In genomic region chr20:23147964-23148720, GRCh38 we compare ENCODE assay signal across 9 cellular contexts.
A peak's percentile ranks its signal among the peaks of the same experiment; 100 is the strongest.
DNase-seq lines count a peak whose midpoint lies in the region; ATAC-seq and TF ChIP-seq lines count a peak whose summit lies in the region.
"Had no signal": no experiment of that assay in that cellular context is flagged by ENCODE, and none has a peak within 500 bp of the region (broad histone marks: within the 10 kb centered on the region; RNA-seq: fewer than 3 reads in every experiment).

No MANE protein-coding gene starts in this region.

- H3K79me2 ChIP-seq in mesendoderm (ENCODE audit: control insufficient read depth, insufficient read depth, low read length), result no peaks in the 10 kb centered on the region

- peaks cover 72% of the 10 kb centered on the region for H3K4me1 ChIP-seq in SJSA1 (replicated peaks)
- H3K4me1 ChIP-seq in BE2C, result no peaks in the 10 kb centered on the region
- peaks cover 3% of the 10 kb centered on the region for H3K4me1 ChIP-seq in mesendoderm (ENCODE audit: control insufficient read depth, low read depth, low read length)

- no peak overlapping the region for H3K4ac ChIP-seq in mesendoderm (ENCODE audit: low read depth, low read length)

- no CpG with 5 or more reads among the region's 9 CpGs for WGBS in mesendoderm (ENCODE audit: extremely low coverage, insufficient coverage, low lambda C conversion rate)

- H3K27me3 ChIP-seq in SJSA1 (replicated peaks) (no peaks in the 10 kb centered on the region), BE2C (no peaks in the 10 kb centered on the region), mesendoderm (ENCODE audit: insufficient read depth, low read length, poor library complexity) (no peaks in the 10 kb centered on the region)

- peaks cover 64% of the 10 kb centered on the region for H3K4me1 Mint-ChIP-seq in osteocyte (ENCODE audit: unreplicated experiment)
- H3K4me1 Mint-ChIP-seq: activated B cell treated with CpG ODN at 0.5 μM for 24 hours had no signal

- H3K4me2 ChIP-seq in mesendoderm (ENCODE audit: low read length), result no peak overlapping the region

- no peak overlapping the region for H3K9ac ChIP-seq in mesendoderm (ENCODE audit: low read length)

- H3K36me3 ChIP-seq in SJSA1 (no peaks in the 10 kb centered on the region), BE2C (no peaks in the 10 kb centered on the region), mesendoderm (ENCODE audit: control insufficient read depth, insufficient read depth, low read length) (no peaks in the 10 kb centered on the region)

- H4K5ac ChIP-seq in mesendoderm (ENCODE audit: low read length), result no peak overlapping the region

- no peak overlapping the region for H2AK5ac ChIP-seq in mesendoderm (ENCODE audit: low read length)

- no peak overlapping the region for H4K8ac ChIP-seq in mesendoderm (ENCODE audit: low read depth, low read length)

- H2BK5ac ChIP-seq in mesendoderm (ENCODE audit: low read length), result no peak overlapping the region

- no peak overlapping the region for H3K23ac ChIP-seq in mesendoderm (ENCODE audit: low read length)

- H3K4me3 Mint-ChIP-seq in osteocyte (ENCODE audit: unreplicated experiment), result no peak overlapping the region
- H3K4me3 Mint-ChIP-seq: activated B cell treated with CpG ODN at 0.5 μM for 24 hours had no signal

- H3K9me3 ChIP-seq in SJSA1 (replicated peaks) (no peaks in the 10 kb centered on the region), BE2C (no peaks in the 10 kb centered on the region)

- no peak overlapping the region for H3K56ac ChIP-seq in mesendoderm (ENCODE audit: low read length)

- H3K27ac ChIP-seq in SJSA1 (peak overlapping the region; percentile 81), mesendoderm (ENCODE audit: low read depth, low read length) (no peak overlapping the region)

- peak overlapping the region; percentile 35 for H3K27ac Mint-ChIP-seq in osteocyte (ENCODE audit: unreplicated experiment)
- H3K27ac Mint-ChIP-seq: activated B cell treated with CpG ODN at 0.5 μM for 24 hours had no signal

- TF ChIP-seq CTCF in osteocyte (IDR thresholded peaks at IDR 0.05) (no peak), BE2C (IDR thresholded peaks at IDR 0.05; ENCODE audit: low read depth, low read length) (no peak)

- H2BK15ac ChIP-seq in mesendoderm (replicated peaks; ENCODE audit: low read depth), result no peak overlapping the region

- no peaks in the 10 kb centered on the region for H3K27me3 Mint-ChIP-seq in osteocyte (ENCODE audit: unreplicated experiment)
- H3K27me3 Mint-ChIP-seq: activated B cell treated with CpG ODN at 0.5 μM for 24 hours had no signal

- H3K79me1 ChIP-seq in mesendoderm (ENCODE audit: low read length), result no peaks in the 10 kb centered on the region

- peak; percentile 79 for DNase-seq in NK-92 treated with Interleukin-12 subunit alpha and Interleukin-12 subunit beta, amount 100 ng/mL, for 24 hours (lab: John Stamatoyannopoulos, UW)
- no peak for DNase-seq in NK-92 (lab: John Stamatoyannopoulos, UW; ENCODE audit: unreplicated experiment)
- peak; percentile 76 to 77 for DNase-seq in SJSA1 (ENCODE audit: low read depth in 1 of 2, low spot score in 2 of 2)
- DNase-seq in ecto neural progenitor cell (ENCODE audit: low spot score), result peak; percentile 21
- peak; percentile 62 for DNase-seq in osteocyte (ENCODE audit: extremely low spot score, unreplicated experiment)
- no peak for DNase-seq in BE2C
- DNase-seq in mesendoderm, result no peak
- DNase-seq: activated B cell treated with CpG ODN at 0.5 μM for 24 hours had no signal

- H3K4me3 ChIP-seq in SJSA1 (no peak overlapping the region), BE2C (ENCODE audit: low read depth, low read length) (no peak overlapping the region), mesendoderm (ENCODE audit: low read length) (no peak overlapping the region)

- H3K9me3 Mint-ChIP-seq in osteocyte (ENCODE audit: unreplicated experiment), result no peaks in the 10 kb centered on the region
- H3K9me3 Mint-ChIP-seq: activated B cell treated with CpG ODN at 0.5 μM for 24 hours had no signal

- ATAC-seq in HG03039 (IDR thresholded peaks at IDR 0.05; ENCODE audit: unreplicated experiment), result peak; percentile 65

- H3K18ac ChIP-seq in mesendoderm (ENCODE audit: low read length), result no peak overlapping the region

- no peak overlapping the region for H2BK120ac ChIP-seq in mesendoderm (ENCODE audit: low read depth, low read length)

- H3K36me3 Mint-ChIP-seq in osteocyte (ENCODE audit: unreplicated experiment), result no peaks in the 10 kb centered on the region

Comparison
In these comparisons a context has a peak if more than half of its experiments do, and no peak if none do; other contexts are left out.
1. DNase-seq: peak in NK-92 treated with Interleukin-12 subunit alpha and Interleukin-12 subunit beta, amount 100 ng/mL, for 24 hours (single experiment), SJSA1 (2 of 2), ecto neural progenitor cell (single experiment) and osteocyte (single experiment); none in NK-92 (single experiment), BE2C (single experiment) and mesendoderm (single experiment).